In the genomic region with DNA sequence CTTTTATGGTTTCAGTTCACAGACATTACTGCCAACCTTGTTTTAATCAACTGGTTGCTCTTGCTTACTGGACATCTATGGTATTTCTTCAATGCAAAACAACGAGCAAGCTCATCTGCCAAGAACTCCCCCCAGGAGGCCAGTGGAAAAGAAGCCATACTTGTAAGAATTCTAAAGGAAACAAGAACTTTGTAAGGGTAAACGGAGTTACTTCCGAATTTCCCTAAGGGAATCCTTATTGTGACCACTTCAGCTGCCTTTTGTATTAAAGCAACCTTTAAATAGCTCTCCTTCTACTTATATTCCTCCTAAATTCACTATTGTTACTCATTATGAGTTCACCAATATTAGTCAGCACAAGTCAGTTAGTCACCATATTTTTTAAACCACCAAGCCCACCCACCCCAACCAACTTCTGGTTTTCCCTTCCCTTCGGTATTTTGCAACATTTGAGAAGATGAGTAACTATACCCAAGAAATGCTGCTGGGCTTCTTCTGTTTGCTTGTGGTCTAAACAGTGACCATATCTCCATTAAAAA, we compare ENCODE assay signal across 9 cellular contexts.
DNase-seq lines count a peak whose midpoint lies in the region; ATAC-seq, FAIRE-seq and TF ChIP-seq lines count a peak whose summit lies in the region.
"Had no signal": no experiment of that assay in that cellular context is flagged by ENCODE, and none has a peak within 500 bp of the region (broad histone marks: within the 10 kb centered on the region; RNA-seq: fewer than 3 reads in every experiment).

No MANE protein-coding gene starts in this region.

- no peak overlapping the region for H2AK5ac ChIP-seq in mesenchymal stem cell (ENCODE audit: low read length, severe bottlenecking)

- H3K9ac ChIP-seq in mesenchymal stem cell (ENCODE audit: low read length): peak overlapping the region; percentile 90

- no peak overlapping the region for H3K23ac ChIP-seq in mesenchymal stem cell (ENCODE audit: low read length in 2 of 2)

- CTCF ChIA-PET in Calu3 (lab: Charles Lee): interaction anchor here (0.7 to 1.2 kb wide), 6 partner anchors 9 to 72 kb away, joined by 3 to 4 read pairs (median 3); no protein-coding TSS in a partner anchor
- CTCF ChIA-PET in activated naive CD4-positive, alpha-beta T cell treated with anti-CD3 and anti-CD28 coated beads, Interleukin-2, amount 10 ng/mL, durations not matched to agents 7 days and 5 days (lab: Charles Lee): interaction anchor here (1.2 to 1.6 kb wide), 2 partner anchors 36 to 41 kb away, joined by 3 read pairs; no protein-coding TSS in a partner anchor

- H2BK15ac ChIP-seq in mesenchymal stem cell (ENCODE audit: low read depth, poor library complexity, severe bottlenecking): no peak overlapping the region

- no peak for TF ChIP-seq CTCF in Calu3 (IDR thresholded peaks at IDR 0.05; ENCODE audit: unreplicated experiment)
- no peak for TF ChIP-seq CTCF in gastroesophageal sphincter (IDR thresholded peaks at IDR 0.05)

- H3K9me3 Mint-ChIP-seq in Calu3 (ENCODE audit: low read depth, unreplicated experiment): no peaks in the 10 kb centered on the region
- H3K9me3 Mint-ChIP-seq in activated naive CD4-positive, alpha-beta T cell treated with anti-CD3 and anti-CD28 coated beads, Interleukin-2, amount 10 ng/mL, durations not matched to agents 7 days and 5 days: no peaks in the 10 kb centered on the region

- H2BK120ac ChIP-seq in mesenchymal stem cell (ENCODE audit: low read depth, low read length): no peak overlapping the region

- no peak for TF ChIP-seq EP300 in gastroesophageal sphincter (IDR thresholded peaks at IDR 0.05)

- ATAC-seq in gastroesophageal sphincter (no peak), GM19395 (IDR thresholded peaks at IDR 0.05; ENCODE audit: unreplicated experiment) (no peak)

- H3K14ac ChIP-seq in mesenchymal stem cell (ENCODE audit: low read length in 2 of 2): no peak overlapping the region

- intact Hi-C loops in Calu3 (cut with micrococcal nuclease; ENCODE audit: unreplicated experiment): loop anchor here (10.0 kb wide), 2 partner anchors 49 to 289 kb away; no protein-coding TSS in a partner anchor

- H3K27me3 Mint-ChIP-seq in Calu3 (ENCODE audit: unreplicated experiment): no peaks in the 10 kb centered on the region
- no peaks in the 10 kb centered on the region for H3K27me3 Mint-ChIP-seq in activated naive CD4-positive, alpha-beta T cell treated with anti-CD3 and anti-CD28 coated beads, Interleukin-2, amount 10 ng/mL, durations not matched to agents 7 days and 5 days

- no peaks in the 10 kb centered on the region for H3K79me1 ChIP-seq in mesenchymal stem cell (replicated peaks; ENCODE audit: low read length, poor library complexity, severe bottlenecking)

- H3K4me1 ChIP-seq in mesenchymal stem cell (ENCODE audit: control insufficient read depth, insufficient read depth, low read depth, low read length) (peaks cover 8% of the 10 kb centered on the region), gastroesophageal sphincter (peaks cover 0 to 8% (median 0%) of the 10 kb centered on the region in 3 donors)

- 0% methylated on average over 3 of the region's 4 CpGs for WGBS in mesenchymal stem cell
- WGBS in gastroesophageal sphincter (ENCODE audit: low coverage in 1 of 2), 2 donors: 47 to 61% methylated on average over 3 to 4 of the region's 4 CpGs

- H3K36me3 ChIP-seq in mesenchymal stem cell (ENCODE audit: control insufficient read depth in 1 of 2, insufficient read depth in 2 of 2, low read depth in 1 of 2, low read length in 2 of 2) (no peaks in the 10 kb centered on the region), gastroesophageal sphincter (no peaks in the 10 kb centered on the region)

- H3K4me2 ChIP-seq in mesenchymal stem cell (ENCODE audit: low read length, poor library complexity, severe bottlenecking): no peak overlapping the region

- peaks cover 0 to 2% of the 10 kb centered on the region in 2 experiments for H3K27me3 ChIP-seq in mesenchymal stem cell (ENCODE audit: control insufficient read depth in 1 of 2, insufficient read depth in 1 of 2, low read length in 2 of 2)
- H3K27me3 ChIP-seq in gastroesophageal sphincter: no peaks in the 10 kb centered on the region

- no peak overlapping the region for H3K4ac ChIP-seq in mesenchymal stem cell (ENCODE audit: low read depth in 1 of 2, low read length in 2 of 2)

- H2BK12ac ChIP-seq in mesenchymal stem cell (ENCODE audit: low read length in 2 of 2): no peak overlapping the region

- H3K27ac ChIP-seq in mesenchymal stem cell (ENCODE audit: low read length, poor library complexity, severe bottlenecking) (peak overlapping the region; percentile 84), gastroesophageal sphincter (no peak overlapping the region)

- peak overlapping the region; percentile 94 for H3K27ac Mint-ChIP-seq in Calu3 (ENCODE audit: unreplicated experiment)
- H3K27ac Mint-ChIP-seq in activated naive CD4-positive, alpha-beta T cell treated with anti-CD3 and anti-CD28 coated beads, Interleukin-2, amount 10 ng/mL, durations not matched to agents 7 days and 5 days: peak overlapping the region; percentile 25

- no peak overlapping the region for H4K8ac ChIP-seq in mesenchymal stem cell (ENCODE audit: low read length)

- no peak overlapping the region for H4K91ac ChIP-seq in mesenchymal stem cell (ENCODE audit: low read length)

- H3K36me3 Mint-ChIP-seq in Calu3 (ENCODE audit: insufficient read depth, unreplicated experiment): peaks cover 54% of the 10 kb centered on the region
- H3K36me3 Mint-ChIP-seq in activated naive CD4-positive, alpha-beta T cell treated with anti-CD3 and anti-CD28 coated beads, Interleukin-2, amount 10 ng/mL, durations not matched to agents 7 days and 5 days: peaks cover 8% of the 10 kb centered on the region

- no TSS peak for BruUV-seq in Calu3 (replicated peaks; lab: Mats Ljungman, UMichigan)

- H3K9me3 ChIP-seq in mesenchymal stem cell (ENCODE audit: control insufficient read depth, low read length) (no peaks in the 10 kb centered on the region), gastroesophageal sphincter (no peaks in the 10 kb centered on the region)

- FAIRE-seq in GM12891 (lab: Jason Lieb, UNC): no peak

- H2AFZ ChIP-seq in mesenchymal stem cell (ENCODE audit: low read depth, low read length): no peak overlapping the region

- TF ChIP-seq POLR2A in GM12891 (IDR thresholded peaks at IDR 0.05; ENCODE audit: low read depth, low read length) (no peak), gastroesophageal sphincter (IDR thresholded peaks at IDR 0.05) (no peak)

- peaks cover 47% of the 10 kb centered on the region for H3K4me1 Mint-ChIP-seq in Calu3 (ENCODE audit: low read depth, unreplicated experiment)
- peaks cover 80% of the 10 kb centered on the region for H3K4me1 Mint-ChIP-seq in activated naive CD4-positive, alpha-beta T cell treated with anti-CD3 and anti-CD28 coated beads, Interleukin-2, amount 10 ng/mL, durations not matched to agents 7 days and 5 days

- peak overlapping the region; percentile 47 for H3K4me3 Mint-ChIP-seq in Calu3 (ENCODE audit: low read depth, unreplicated experiment)
- no peak overlapping the region for H3K4me3 Mint-ChIP-seq in activated naive CD4-positive, alpha-beta T cell treated with anti-CD3 and anti-CD28 coated beads, Interleukin-2, amount 10 ng/mL, durations not matched to agents 7 days and 5 days

- no peak overlapping the region for H2BK5ac ChIP-seq in mesenchymal stem cell (ENCODE audit: low read depth, low read length, poor library complexity, severe bottlenecking)

- no peak overlapping the region for H3K18ac ChIP-seq in mesenchymal stem cell (ENCODE audit: low read depth in 1 of 2, low read length in 2 of 2)

- DNase-seq in Calu3: no peak
- DNase-seq in MV-4-11 (lab: John Stamatoyannopoulos, UW): peak; percentile 89
- DNase-seq in activated naive CD4-positive, alpha-beta T cell treated with anti-CD3 and anti-CD28 coated beads, Interleukin-2, amount 10 ng/mL, durations not matched to agents 7 days and 5 days: no peak
- DNase-seq in mesenchymal stem cell: peak; percentile 90
- no peak for DNase-seq in GM12891 (ENCODE audit: insufficient read length, low spot score)
- DNase-seq in hippocampal formation (lab: John Stamatoyannopoulos, UW): no peak
- DNase-seq: NCI-H2171 treated with DMSO at 0.1 percent for 48 hours had no signal

- peak overlapping the region in 1 of 2 experiments; percentile 69 for H3K4me3 ChIP-seq in mesenchymal stem cell (ENCODE audit: insufficient read depth in 1 of 2, low read depth in 1 of 2, low read length in 2 of 2)
- no peak overlapping the region for H3K4me3 ChIP-seq in gastroesophageal sphincter

TF ChIP-seq in GM12891, 5 proteins besides CTCF, POLR2A, EP300 and RAD21:
- TF ChIP-seq POU2F2 (IDR thresholded peaks at IDR 0.05; ENCODE audit: low read depth, low read length) (no peak), TAF1 (IDR thresholded peaks at IDR 0.05; ENCODE audit: low read depth, low read length) (no peak), POLR2AphosphoS5 (IDR thresholded peaks at IDR 0.05; ENCODE audit: low read depth, low read length) (no peak)

Comparison
In these comparisons a context has a peak if more than half of its experiments do, and no peak if none do; other contexts are left out.
1. DNase-seq: peak in MV-4-11 (single experiment) and mesenchymal stem cell (single experiment); none in Calu3 (single experiment), activated naive CD4-positive, alpha-beta T cell treated with anti-CD3 and anti-CD28 coated beads, Interleukin-2, amount 10 ng/mL, durations not matched to agents 7 days and 5 days (single experiment), GM12891 (single experiment) and hippocampal formation (0 of 2).